ENCODE assay signal across 20 cellular contexts in genomic region chr10:6148908-6149307, GRCh38. TPM values are rescaled to one million over a fixed set of nuclear protein-coding genes. Genes with fewer than 3 reads are reported as not detected.
A peak's percentile ranks its signal among the peaks of the same experiment; 100 is the strongest.
DNase-seq lines count a peak whose midpoint lies in the region; ATAC-seq and TF ChIP-seq lines count a peak whose summit lies in the region.
"Had no signal": no experiment of that assay in that cellular context is flagged by ENCODE, and none has a peak within 500 bp of the region (broad histone marks: within the 10 kb centered on the region; RNA-seq: fewer than 3 reads in every experiment).

No MANE protein-coding gene starts in this region.

- H3K4me3 ChIP-seq in stomach: no peak overlapping the region
- H3K4me3 ChIP-seq: gastroesophageal sphincter, upper lobe of right lung had no signal

- no peak for ATAC-seq in CD4-positive, alpha-beta T cell (ENCODE audit: poor library complexity)
- peak in 1 of 2 donors; percentile 9 for ATAC-seq in naive thymus-derived CD8-positive, alpha-beta T cell
- ATAC-seq in SK-N-SH treated with all-trans-retinoic acid at 6 μM for 48 hours: no peak
- ATAC-seq: gastroesophageal sphincter, left ventricle myocardium superior, upper lobe of right lung had no signal

- 82 to 86% (median 86%) methylated on average over 6 of the region's 6 CpGs for WGBS in stomach, 5 donors

- no peak overlapping the region for H3K27ac Mint-ChIP-seq in T-helper 1 cell treated with Interleukin-12 subunit alpha and Interleukin-12 subunit beta and Interleukin-4 antibody, amounts not matched to agents 30 μg/mL and 1 μg/mL, for 36 hours
- H3K27ac Mint-ChIP-seq in CD4-positive, alpha-beta T cell: peak overlapping the region; percentile 84
- H3K27ac Mint-ChIP-seq in activated CD4-positive, alpha-beta T cell treated with anti-CD3 and anti-CD28 coated beads, Interleukin-2, amount 10 ng/mL, durations not matched to agents 7 days and 5 days: peak overlapping the region; percentile 3
- H3K27ac Mint-ChIP-seq in naive thymus-derived CD8-positive, alpha-beta T cell: peak overlapping the region in 9 of 10 donors; percentile 37 to 88 (median 63)

- H3K27me3 Mint-ChIP-seq in T-helper 1 cell treated with Interleukin-12 subunit alpha and Interleukin-12 subunit beta and Interleukin-4 antibody, amounts not matched to agents 30 μg/mL and 1 μg/mL, for 36 hours (ENCODE audit: low read depth): no peaks in the 10 kb centered on the region
- no peaks in the 10 kb centered on the region for H3K27me3 Mint-ChIP-seq in CD4-positive, alpha-beta T cell
- no peaks in the 10 kb centered on the region for H3K27me3 Mint-ChIP-seq in activated CD4-positive, alpha-beta T cell treated with anti-CD3 and anti-CD28 coated beads, Interleukin-2, amount 10 ng/mL, durations not matched to agents 7 days and 5 days
- H3K27me3 Mint-ChIP-seq in naive thymus-derived CD8-positive, alpha-beta T cell: no peaks in the 10 kb centered on the region

- no peak for TF ChIP-seq EP300 in stomach (IDR thresholded peaks at IDR 0.05)

- no peaks in the 10 kb centered on the region for H3K27me3 ChIP-seq in CD4-positive, alpha-beta T cell (ENCODE audit: control insufficient read depth, insufficient read depth, low read length)
- no peaks in the 10 kb centered on the region for H3K27me3 ChIP-seq in stomach
- H3K27me3 ChIP-seq: brain microvascular endothelial cell, gastroesophageal sphincter, upper lobe of right lung had no signal

- no peak overlapping the region for H3K27ac ChIP-seq in CD4-positive, alpha-beta T cell (ENCODE audit: low read depth, low read length)
- H3K27ac ChIP-seq in stomach: peak overlapping the region in 2 of 5 donors; percentile 35 to 37
- H3K27ac ChIP-seq: brain microvascular endothelial cell, epithelial cell of prostate, gastroesophageal sphincter, KMS-11, parathyroid adenoma, upper lobe of right lung had no signal

- H3K36me3 ChIP-seq in stomach: peaks cover 0 to 5% (median 2%) of the 10 kb centered on the region in 4 donors
- H3K36me3 ChIP-seq: brain microvascular endothelial cell, upper lobe of right lung had no signal

- no peak for TF ChIP-seq CTCF in CD4-positive, alpha-beta T cell (IDR thresholded peaks at IDR 0.05)
- TF ChIP-seq CTCF in stomach (IDR thresholded peaks at IDR 0.05): no peak

- intact Hi-C loops in CD4-positive, alpha-beta T cell (cut with DNase I, micrococcal nuclease): no loop called here
- intact Hi-C loops in stomach (cut with DNase I; ENCODE audit: low total_unique reads): no loop called here

- POLR2A ChIA-PET in CD4-positive, alpha-beta T cell (lab: Charles Lee): interaction anchor here (1.0 to 8.7 kb wide), 3 partner anchors 12 to 53 kb away, joined by 3 to 71 read pairs (median 4); partner anchors contain the start of gene PFKFB3
- POLR2A ChIA-PET in activated CD4-positive, alpha-beta T cell treated with anti-CD3 and anti-CD28 coated beads, Interleukin-2, amount 10 ng/mL, durations not matched to agents 7 days and 5 days (lab: Charles Lee): interaction anchor here (1.2 kb wide), 1 partner anchor 14 kb away, joined by 3 read pairs; no protein-coding TSS in a partner anchor
- POLR2A ChIA-PET in naive thymus-derived CD8-positive, alpha-beta T cell (lab: Charles Lee): interaction anchor here (0.7 to 7.6 kb wide), 7 partner anchors 13 to 253 kb away, joined by 3 to 54 read pairs (median 4); partner anchors contain the start of gene PFKFB3

- DNase-seq in T-helper 1 cell (no peak), stomach (no peak), anterior cingulate cortex (lab: John Stamatoyannopoulos, UW) (no peak)
- DNase-seq in CD4-positive, alpha-beta T cell: peak in 2 of 10 experiments; percentile 32 to 42
- no peak for DNase-seq in activated CD4-positive, alpha-beta T cell treated with anti-CD3 and anti-CD28 coated beads, Interleukin-2, amount 10 ng/mL, durations not matched to agents 7 days and 5 days
- DNase-seq in naive thymus-derived CD8-positive, alpha-beta T cell: no peak
- DNase-seq: activated CD4-positive, CD25-positive, alpha-beta regulatory T cell treated with anti-CD3 and anti-CD28 coated beads, Interleukin-2, amount 50 U/mL, for 72 hours; activated gamma-delta T cell treated with Interleukin-2 at 50 U/mL for 16 hours; brain microvascular endothelial cell; GOT3; left ventricle myocardium superior; NCI-H1092 treated with DMSO at 0.1 percent for 48 hours; upper lobe of right lung had no signal

- TF ChIP-seq POLR2A in stomach (IDR thresholded peaks at IDR 0.05): no peak

- H3K4me1 Mint-ChIP-seq in T-helper 1 cell treated with Interleukin-12 subunit alpha and Interleukin-12 subunit beta and Interleukin-4 antibody, amounts not matched to agents 30 μg/mL and 1 μg/mL, for 36 hours (ENCODE audit: low read depth): peaks cover 54% of the 10 kb centered on the region
- peaks cover 71% of the 10 kb centered on the region for H3K4me1 Mint-ChIP-seq in CD4-positive, alpha-beta T cell (ENCODE audit: low read depth)
- peaks cover 74% of the 10 kb centered on the region for H3K4me1 Mint-ChIP-seq in activated CD4-positive, alpha-beta T cell treated with anti-CD3 and anti-CD28 coated beads, Interleukin-2, amount 10 ng/mL, durations not matched to agents 7 days and 5 days
- peaks cover 38 to 72% (median 67%) of the 10 kb centered on the region in 4 donors for H3K4me1 Mint-ChIP-seq in naive thymus-derived CD8-positive, alpha-beta T cell

- peaks cover 21 to 64% (median 34%) of the 10 kb centered on the region in 4 donors for H3K4me1 ChIP-seq in stomach

- CTCF ChIA-PET in CD4-positive, alpha-beta T cell (lab: Charles Lee): interaction anchor here (3.7 kb wide), 1 partner anchor 253 kb away, joined by 9 read pairs; no protein-coding TSS in a partner anchor
- CTCF ChIA-PET in activated CD4-positive, alpha-beta T cell treated with anti-CD3 and anti-CD28 coated beads, Interleukin-2, amount 10 ng/mL, durations not matched to agents 7 days and 5 days (lab: Charles Lee): interaction anchor here (1.0 to 3.6 kb wide), 5 partner anchors 12 to 65 kb away, joined by 3 to 15 read pairs (median 4); partner anchors contain the start of gene PFKFB3

- no peaks in the 10 kb centered on the region for H3K9me3 Mint-ChIP-seq in T-helper 1 cell treated with Interleukin-12 subunit alpha and Interleukin-12 subunit beta and Interleukin-4 antibody, amounts not matched to agents 30 μg/mL and 1 μg/mL, for 36 hours
- no peaks in the 10 kb centered on the region for H3K9me3 Mint-ChIP-seq in CD4-positive, alpha-beta T cell
- H3K9me3 Mint-ChIP-seq in activated CD4-positive, alpha-beta T cell treated with anti-CD3 and anti-CD28 coated beads, Interleukin-2, amount 10 ng/mL, durations not matched to agents 7 days and 5 days: no peaks in the 10 kb centered on the region
- H3K9me3 Mint-ChIP-seq in naive thymus-derived CD8-positive, alpha-beta T cell: no peaks in the 10 kb centered on the region
- H3K9me3 Mint-ChIP-seq: T-helper 2 cell treated with Interferon-gamma antibody and Interleukin-4, amounts not matched to agents 5 μg/mL and 100 μg/mL, for 36 hours had no signal

- no peaks in the 10 kb centered on the region for H3K9me3 ChIP-seq in CD4-positive, alpha-beta T cell (ENCODE audit: control insufficient read depth, low read length)
- no peaks in the 10 kb centered on the region for H3K9me3 ChIP-seq in stomach
- H3K9me3 ChIP-seq: gastroesophageal sphincter, upper lobe of right lung had no signal

- peaks cover 30% of the 10 kb centered on the region for H3K36me3 Mint-ChIP-seq in T-helper 1 cell treated with Interleukin-12 subunit alpha and Interleukin-12 subunit beta and Interleukin-4 antibody, amounts not matched to agents 30 μg/mL and 1 μg/mL, for 36 hours (ENCODE audit: low read depth)
- H3K36me3 Mint-ChIP-seq in CD4-positive, alpha-beta T cell (ENCODE audit: low read depth): peaks cover 20% of the 10 kb centered on the region
- H3K36me3 Mint-ChIP-seq in activated CD4-positive, alpha-beta T cell treated with anti-CD3 and anti-CD28 coated beads, Interleukin-2, amount 10 ng/mL, durations not matched to agents 7 days and 5 days (ENCODE audit: low read depth): peaks cover 43% of the 10 kb centered on the region
- peaks cover 0 to 4% (median 0%) of the 10 kb centered on the region in 3 donors for H3K36me3 Mint-ChIP-seq in naive thymus-derived CD8-positive, alpha-beta T cell

- H3K4me3 Mint-ChIP-seq in T-helper 1 cell treated with Interleukin-12 subunit alpha and Interleukin-12 subunit beta and Interleukin-4 antibody, amounts not matched to agents 30 μg/mL and 1 μg/mL, for 36 hours: peak overlapping the region; percentile 41
- peak overlapping the region; percentile 80 for H3K4me3 Mint-ChIP-seq in CD4-positive, alpha-beta T cell
- no peak overlapping the region for H3K4me3 Mint-ChIP-seq in activated CD4-positive, alpha-beta T cell treated with anti-CD3 and anti-CD28 coated beads, Interleukin-2, amount 10 ng/mL, durations not matched to agents 7 days and 5 days
- H3K4me3 Mint-ChIP-seq in naive thymus-derived CD8-positive, alpha-beta T cell: peak overlapping the region in 6 of 10 donors; percentile 16 to 85 (median 38)

TF ChIP-seq in SK-N-SH treated with all-trans-retinoic acid at 6 μM for 48 hours, 23 proteins besides CTCF, POLR2A, EP300 and RAD21 (continues in another document):
- no peak for TF ChIP-seq PATZ1 (CRISPR knock-in tag; IDR thresholded peaks at IDR 0.05; ENCODE audit: borderline replicate concordance)

RNA-seq across cellular contexts. Expression of gene PFKFB3, which starts 53.8 kb away (rescaled TPM):
- total RNA-seq in CD4-positive, alpha-beta T cell: 100 to 1,000 TPM; 142 to 145 TPM
- total RNA-seq in activated CD4-positive, alpha-beta T cell treated with anti-CD3 and anti-CD28 coated beads, Interleukin-2, amount 10 ng/mL, durations not matched to agents 7 days and 5 days: 10 to 100 TPM; 77.1 to 82.2 TPM
- 10 to 100 TPM; 75.0 to 79.4 TPM for total RNA-seq in naive thymus-derived CD8-positive, alpha-beta T cell
- polyA plus RNA-seq in naive thymus-derived CD8-positive, alpha-beta T cell: 1 to 10 TPM; 1.6 to 7.1 (median 4.8) TPM
- total RNA-seq in stomach: 100 to 1,000 TPM in 1 of 5 donors, 10 to 100 TPM in 4; 18.0 to 199 (median 41.5) TPM
- 10 to 100 TPM; 17.7 to 48.3 (median 26.6) TPM for polyA plus RNA-seq in stomach
